16 cellular contexts compared by ENCODE assay signal in genomic region chr22:36729321-36729720, GRCh38. TPM values are rescaled to one million over a fixed set of nuclear protein-coding genes. Genes with fewer than 3 reads are reported as not detected.
DNase-seq lines count a peak whose midpoint lies in the region; ATAC-seq and TF ChIP-seq lines count a peak whose summit lies in the region.
"Had no signal": no experiment of that assay in that cellular context is flagged by ENCODE, and none has a peak within 500 bp of the region (broad histone marks: within the 10 kb centered on the region; RNA-seq: fewer than 3 reads in every experiment).

No MANE protein-coding gene starts in this region.

- H3K27ac ChIP-seq in endodermal cell (ENCODE audit: low read depth, low read length), result no peak overlapping the region
- H3K27ac ChIP-seq: 22Rv1, BLaER1 had no signal

- no peaks in the 10 kb centered on the region for H3K4me1 Mint-ChIP-seq in endodermal cell
- no peaks in the 10 kb centered on the region for H3K4me1 Mint-ChIP-seq in activated T-cell treated with anti-CD3 and anti-CD28 coated beads, Interleukin-2, amount 50 U/mL, for 24 hours (ENCODE audit: low read depth)

- no peaks in the 10 kb centered on the region for H3K36me3 Mint-ChIP-seq in endodermal cell (ENCODE audit: low read depth)
- no peaks in the 10 kb centered on the region for H3K36me3 Mint-ChIP-seq in activated T-cell treated with anti-CD3 and anti-CD28 coated beads, Interleukin-2, amount 50 U/mL, for 24 hours (ENCODE audit: low read depth)
- H3K36me3 Mint-ChIP-seq: IgD-negative memory B cell had no signal

- H3K9ac ChIP-seq in endodermal cell (ENCODE audit: extremely low read depth, low read length, poor library complexity, severe bottlenecking), result no peak overlapping the region
- H3K9ac ChIP-seq: BLaER1 had no signal

- no peaks in the 10 kb centered on the region for H3K9me3 ChIP-seq in endodermal cell (ENCODE audit: control insufficient read depth, low read length)
- H3K9me3 ChIP-seq: BLaER1, HAP-1 had no signal

- no peaks in the 10 kb centered on the region for H3K27me3 ChIP-seq in endodermal cell (ENCODE audit: control insufficient read depth, insufficient read depth, low read length, poor library complexity, severe bottlenecking)
- H3K27me3 ChIP-seq: BLaER1 had no signal

- ATAC-seq in activated CD4-positive, CD25-positive, alpha-beta regulatory T cell treated with anti-CD3 and anti-CD28 coated beads, Interleukin-2, amount 50 U/mL, for 24 hours, result no peak
- ATAC-seq in sciatic nerve, result no peak
- ATAC-seq in GM21529 (IDR thresholded peaks at IDR 0.05; ENCODE audit: unreplicated experiment), result no peak
- ATAC-seq: GM23338 had no signal

- no peak overlapping the region for H3K27ac Mint-ChIP-seq in endodermal cell
- H3K27ac Mint-ChIP-seq in activated T-cell treated with anti-CD3 and anti-CD28 coated beads, Interleukin-2, amount 50 U/mL, for 24 hours, result no peak overlapping the region
- H3K27ac Mint-ChIP-seq: GM23338, IgD-negative memory B cell had no signal

- DNase-seq in activated CD4-positive, CD25-positive, alpha-beta regulatory T cell treated with anti-CD3 and anti-CD28 coated beads, Interleukin-2, amount 50 U/mL, for 72 hours, result peak; percentile 6
- DNase-seq in endodermal cell (peak; percentile 36), sciatic nerve (ENCODE audit: low spot score) (peak; percentile 31), GF-D8 (lab: John Stamatoyannopoulos, UW) (no peak)
- DNase-seq in activated CD4-positive, alpha-beta T cell treated with anti-CD3 and anti-CD28 coated beads for 4 hours, result no peak
- no peak for DNase-seq in activated T-cell treated with anti-CD3 and anti-CD28 coated beads, Interleukin-2, amount 50 U/mL, for 24 hours
- DNase-seq: DMS53 had no signal

- TF ChIP-seq CTCF in endodermal cell (conservative IDR thresholded peaks at IDR 0.05), result no peak

- H3K27me3 Mint-ChIP-seq in endodermal cell (ENCODE audit: insufficient read depth), result peaks cover 8% of the 10 kb centered on the region
- H3K27me3 Mint-ChIP-seq in activated T-cell treated with anti-CD3 and anti-CD28 coated beads, Interleukin-2, amount 50 U/mL, for 24 hours, result peaks cover 25% of the 10 kb centered on the region

- no peak overlapping the region for H3K4me3 Mint-ChIP-seq in endodermal cell
- H3K4me3 Mint-ChIP-seq in activated T-cell treated with anti-CD3 and anti-CD28 coated beads, Interleukin-2, amount 50 U/mL, for 24 hours, result no peak overlapping the region
- H3K4me3 Mint-ChIP-seq: GM23338, IgD-negative memory B cell had no signal

- WGBS in endodermal cell (ENCODE audit: insufficient coverage in 1 of 2, insufficient read length in 1 of 2), 2 experiments, result 50 to 77% methylated on average over 2 to 7 of the region's 7 CpGs

- no peaks in the 10 kb centered on the region for H3K36me3 ChIP-seq in endodermal cell (ENCODE audit: control insufficient read depth, insufficient read depth, low read length)
- H3K36me3 ChIP-seq: BLaER1, HAP-1 had no signal

- H3K4me1 ChIP-seq in endodermal cell (ENCODE audit: control insufficient read depth, insufficient read depth, low read length), result no peaks in the 10 kb centered on the region
- H3K4me1 ChIP-seq: HAP-1 had no signal

- intact Hi-C loops in sciatic nerve (cut with DNase I), result no loop called here

- no peak overlapping the region for H3K4me3 ChIP-seq in endodermal cell (ENCODE audit: low read length)
- H3K4me3 ChIP-seq: BLaER1, GM23338, HAP-1 had no signal

- H3K9me3 Mint-ChIP-seq in endodermal cell, result no peaks in the 10 kb centered on the region
- no peaks in the 10 kb centered on the region for H3K9me3 Mint-ChIP-seq in activated T-cell treated with anti-CD3 and anti-CD28 coated beads, Interleukin-2, amount 50 U/mL, for 24 hours
- H3K9me3 Mint-ChIP-seq: GM23338, IgD-negative memory B cell had no signal

RNA-seq across cellular contexts. Expression of gene CACNG2, which starts 25.8 kb away (rescaled TPM):
- total RNA-seq in endodermal cell (not detected), sciatic nerve (not detected)
- polyA plus RNA-seq in endodermal cell (2013, experiment 1 of 2), result 0.21 TPM
- polyA plus RNA-seq in endodermal cell (2013, experiment 2 of 2), result 0.17 TPM
- total RNA-seq: A673, GM23338, HT1080 had no signal
- polyA plus RNA-seq: GM23338, IgD-negative memory B cell had no signal

RNA-seq across cellular contexts. Expression of gene IFT27, which starts 46.6 kb away (rescaled TPM):
- total RNA-seq in endodermal cell, result 10 to 100 TPM; 49.8 to 65.2 TPM
- polyA plus RNA-seq in endodermal cell (2013, experiment 1 of 2), result 52.4 TPM
- polyA plus RNA-seq in endodermal cell (2013, experiment 2 of 2), result 51.6 TPM
- total RNA-seq in sciatic nerve, result 23.9 TPM

Comparison
In these comparisons a context has a peak if more than half of its experiments do, and no peak if none do; other contexts are left out.
1. DNase-seq: peak in activated CD4-positive, CD25-positive, alpha-beta regulatory T cell treated with anti-CD3 and anti-CD28 coated beads, Interleukin-2, amount 50 U/mL, for 72 hours (single experiment), endodermal cell (single experiment) and sciatic nerve (single experiment); none in activated CD4-positive, alpha-beta T cell treated with anti-CD3 and anti-CD28 coated beads for 4 hours (0 of 2), activated T-cell treated with anti-CD3 and anti-CD28 coated beads, Interleukin-2, amount 50 U/mL, for 24 hours (single experiment) and GF-D8 (single experiment).